ENCODE assay signal across 21 cellular contexts in the genomic region with DNA sequence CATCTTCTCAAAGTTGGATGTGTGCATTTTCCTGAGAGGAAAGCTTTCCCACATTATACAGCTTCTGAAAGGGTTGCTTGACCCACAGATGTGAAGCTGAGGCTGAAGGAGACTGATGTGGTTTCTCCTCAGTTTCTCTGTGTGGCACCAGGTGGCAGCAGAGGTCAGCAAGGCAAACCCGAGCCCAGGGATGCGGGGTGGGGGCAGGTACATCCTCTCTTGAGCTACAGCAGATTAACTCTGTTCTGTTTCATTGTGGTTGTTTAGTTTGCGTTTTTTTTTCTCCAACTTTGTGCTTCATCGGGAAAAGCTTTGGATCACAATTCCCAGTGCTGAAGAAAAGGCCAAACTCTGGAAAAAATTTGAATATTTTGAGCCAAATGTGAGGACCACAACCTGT. TPM values are rescaled to one million over a fixed set of nuclear protein-coding genes. Genes with fewer than 3 reads are reported as not detected.
"Had no signal": no experiment of that assay in that cellular context is flagged by ENCODE, and none has a peak within 500 bp of the region (broad histone marks: within the 10 kb centered on the region; RNA-seq: fewer than 3 reads in every experiment).

No MANE protein-coding gene starts in this region.

RNA-seq across cellular contexts. Expression of a gene that starts 26.1 kb away (rescaled TPM):
- total RNA-seq: activated CD4-positive, alpha-beta memory T cell treated with anti-CD3 and anti-CD28 coated beads for 36 hours; activated CD4-positive, alpha-beta T cell treated with anti-CD3 and anti-CD28 coated beads for 36 hours; activated CD4-positive, alpha-beta T cell treated with anti-CD3 and anti-CD28 coated beads, Interleukin-2, amount 10 ng/mL, durations not matched to agents 24 days and 14 days; activated CD8-positive, alpha-beta memory T cell treated with anti-CD3 and anti-CD28 coated beads for 36 hours; activated CD8-positive, alpha-beta memory T cell treated with anti-CD3 and anti-CD28 coated beads, Interleukin-2, amount 10 ng/mL, durations not matched to agents 7 days and 5 days; activated CD8-positive, alpha-beta T cell treated with anti-CD3 and anti-CD28 coated beads, Interleukin-2, amount 10 ng/mL, durations not matched to agents 7 days and 5 days; activated naive CD4-positive, alpha-beta T cell treated with anti-CD3 and anti-CD28 coated beads for 36 hours; activated naive CD8-positive, alpha-beta T cell treated with anti-CD3 and anti-CD28 coated beads for 36 hours; activated T-helper 1 cell treated with anti-CD3 and anti-CD28 coated beads, Interleukin-12 subunit alpha, Interleukin-12 subunit beta, Interleukin-2, Interleukin-4 antibody, amounts not matched to agents 30 ng/mL and 10 ng/mL and 1 ng/mL, durations not matched to agents 14 hours and 24 hours and 36 hours; activated T-helper 2 cell treated with anti-CD3 and anti-CD28 coated beads, Interferon-gamma antibody, Interleukin-2, Interleukin-4, amounts not matched to agents 10 μg/mL and 5 μg/mL and 100 μg/mL, durations not matched to agents 14 hours and 24 hours and 36 hours; adrenal gland; aorta; body of pancreas; chondrocyte; dermis blood vessel endothelial cell; esophagus squamous epithelium; fibroblast of lung; gastrocnemius medialis; heart left ventricle; T-helper 17 cell had no signal
- polyA plus RNA-seq: adrenal gland, aorta, esophagus, fibroblast of lung, heart left ventricle had no signal
